16 cellular contexts compared by ENCODE assay signal in genomic region chr7:23335621-23336020, GRCh38. TPM values are rescaled to one million over a fixed set of nuclear protein-coding genes. Genes with fewer than 3 reads are reported as not detected.
DNase-seq lines count a peak whose midpoint lies in the region; ATAC-seq and TF ChIP-seq lines count a peak whose summit lies in the region.
"Had no signal": no experiment of that assay in that cellular context is flagged by ENCODE, and none has a peak within 500 bp of the region (broad histone marks: within the 10 kb centered on the region; RNA-seq: fewer than 3 reads in every experiment).

No MANE protein-coding gene starts in this region.

- DNase-seq in activated CD4-positive, alpha-beta T cell treated with anti-CD3 and anti-CD28 coated beads, Interleukin-2, amount 10 ng/mL, durations not matched to agents 24 days and 14 days, result peak; percentile 43
- DNase-seq in activated CD4-positive, alpha-beta T cell treated with anti-CD3 and anti-CD28 coated beads, Interleukin-2, amount 10 ng/mL, durations not matched to agents 7 days and 5 days, result no peak
- DNase-seq in RPMI7951 (ENCODE audit: low read depth), result peak; percentile 35
- peak; percentile 33 for DNase-seq in fibroblast of the aortic adventitia (ENCODE audit: low read depth)
- DNase-seq in upper lobe of right lung, result no peak
- DNase-seq in activated effector memory CD4-positive, alpha-beta T cell treated with anti-CD3 and anti-CD28 coated beads, Interleukin-2, amount 50 U/mL, for 16 hours, result no peak
- DNase-seq in HEK293T (ENCODE audit: extremely low spot score), result no peak
- no peak for DNase-seq in EL
- DNase-seq: activated CD8-positive, alpha-beta T cell treated with anti-CD3 and anti-CD28 coated beads, Interleukin-2, amount 10 ng/mL, durations not matched to agents 7 days and 5 days; GF-D8; NCI-H1417 treated with DMSO at 0.1 percent for 48 hours; NCI-H345; occipital lobe; stimulated activated CD4-positive, alpha-beta T cell treated with anti-CD3 and anti-CD28 coated beads, Interleukin-4, amount 100 ng/mL, for 4 hours; trophoblast cell had no signal

- H3K4me1 Mint-ChIP-seq in activated CD4-positive, alpha-beta T cell treated with anti-CD3 and anti-CD28 coated beads, Interleukin-2, amount 10 ng/mL, durations not matched to agents 24 days and 14 days, result no peaks in the 10 kb centered on the region
- no peaks in the 10 kb centered on the region for H3K4me1 Mint-ChIP-seq in activated CD4-positive, alpha-beta T cell treated with anti-CD3 and anti-CD28 coated beads, Interleukin-2, amount 10 ng/mL, durations not matched to agents 7 days and 5 days

- H3K4me3 ChIP-seq in fibroblast of the aortic adventitia (ENCODE audit: low read depth, low read length), result no peak overlapping the region
- H3K4me3 ChIP-seq in upper lobe of right lung, result no peak overlapping the region
- H3K4me3 ChIP-seq: K562 had no signal

- H3K27ac Mint-ChIP-seq in activated CD4-positive, alpha-beta T cell treated with anti-CD3 and anti-CD28 coated beads, Interleukin-2, amount 10 ng/mL, durations not matched to agents 24 days and 14 days, result no peak overlapping the region
- no peak overlapping the region for H3K27ac Mint-ChIP-seq in activated CD4-positive, alpha-beta T cell treated with anti-CD3 and anti-CD28 coated beads, Interleukin-2, amount 10 ng/mL, durations not matched to agents 7 days and 5 days
- H3K27ac Mint-ChIP-seq: activated CD8-positive, alpha-beta T cell treated with anti-CD3 and anti-CD28 coated beads, Interleukin-2, amount 10 ng/mL, durations not matched to agents 7 days and 5 days had no signal

- POLR2A ChIA-PET in activated CD4-positive, alpha-beta T cell treated with anti-CD3 and anti-CD28 coated beads, Interleukin-2, amount 10 ng/mL, durations not matched to agents 7 days and 5 days (lab: Charles Lee), result no interaction called here
- POLR2A ChIA-PET in HEK293T (lab: Yijun Ruan, JAX), result interaction anchor here (0.6 kb wide), 1 partner anchor 12 kb away, joined by 3 read pairs; no protein-coding TSS in a partner anchor

- no peaks in the 10 kb centered on the region for H3K9me3 ChIP-seq in upper lobe of right lung

- no peaks in the 10 kb centered on the region for H3K27me3 ChIP-seq in upper lobe of right lung

- H3K4me3 Mint-ChIP-seq in activated CD4-positive, alpha-beta T cell treated with anti-CD3 and anti-CD28 coated beads, Interleukin-2, amount 10 ng/mL, durations not matched to agents 24 days and 14 days, result no peak overlapping the region
- no peak overlapping the region for H3K4me3 Mint-ChIP-seq in activated CD4-positive, alpha-beta T cell treated with anti-CD3 and anti-CD28 coated beads, Interleukin-2, amount 10 ng/mL, durations not matched to agents 7 days and 5 days
- H3K4me3 Mint-ChIP-seq: activated CD8-positive, alpha-beta T cell treated with anti-CD3 and anti-CD28 coated beads, Interleukin-2, amount 10 ng/mL, durations not matched to agents 7 days and 5 days had no signal

- H3K36me3 ChIP-seq in upper lobe of right lung, result no peaks in the 10 kb centered on the region

- H3K36me3 Mint-ChIP-seq in activated CD4-positive, alpha-beta T cell treated with anti-CD3 and anti-CD28 coated beads, Interleukin-2, amount 10 ng/mL, durations not matched to agents 24 days and 14 days (ENCODE audit: low read depth), result no peaks in the 10 kb centered on the region
- H3K36me3 Mint-ChIP-seq in activated CD4-positive, alpha-beta T cell treated with anti-CD3 and anti-CD28 coated beads, Interleukin-2, amount 10 ng/mL, durations not matched to agents 7 days and 5 days (ENCODE audit: low read depth), result no peaks in the 10 kb centered on the region

- peaks cover 36% of the 10 kb centered on the region for H3K4me1 ChIP-seq in upper lobe of right lung

- peaks cover 23% of the 10 kb centered on the region for H3K27me3 Mint-ChIP-seq in activated CD4-positive, alpha-beta T cell treated with anti-CD3 and anti-CD28 coated beads, Interleukin-2, amount 10 ng/mL, durations not matched to agents 24 days and 14 days
- H3K27me3 Mint-ChIP-seq in activated CD4-positive, alpha-beta T cell treated with anti-CD3 and anti-CD28 coated beads, Interleukin-2, amount 10 ng/mL, durations not matched to agents 7 days and 5 days, result peaks cover 19% of the 10 kb centered on the region

- intact Hi-C loops in activated CD4-positive, alpha-beta T cell treated with anti-CD3 and anti-CD28 coated beads, Interleukin-2, amount 10 ng/mL, durations not matched to agents 24 days and 14 days (cut with micrococcal nuclease), result no loop called here
- intact Hi-C loops in upper lobe of right lung (cut with DNase I), result no loop called here

- ATAC-seq in upper lobe of right lung, result peak; percentile 16
- ATAC-seq: activated CD8-positive, alpha-beta T cell treated with anti-CD3 and anti-CD28 coated beads, Interleukin-2, amount 10 ng/mL, durations not matched to agents 7 days and 5 days; K562 had no signal

- no peak for TF ChIP-seq CTCF in fibroblast of the aortic adventitia (IDR thresholded peaks at IDR 0.05; ENCODE audit: insufficient read depth, low read length)
- TF ChIP-seq CTCF in upper lobe of right lung (IDR thresholded peaks at IDR 0.05), result no peak

- CTCF ChIA-PET in activated CD4-positive, alpha-beta T cell treated with anti-CD3 and anti-CD28 coated beads, Interleukin-2, amount 10 ng/mL, durations not matched to agents 7 days and 5 days (lab: Charles Lee), result interaction anchor here (1.8 kb wide), 1 partner anchor 10 kb away, joined by 4 read pairs; no protein-coding TSS in a partner anchor
- CTCF ChIA-PET in HEK293T (lab: Yijun Ruan, JAX), result interaction anchor here (0.6 kb wide), 1 partner anchor 185 kb away, joined by 8 read pairs; no protein-coding TSS in a partner anchor

- no peak overlapping the region for H3K27ac ChIP-seq in upper lobe of right lung

- H3K9me3 Mint-ChIP-seq in activated CD4-positive, alpha-beta T cell treated with anti-CD3 and anti-CD28 coated beads, Interleukin-2, amount 10 ng/mL, durations not matched to agents 24 days and 14 days, result no peaks in the 10 kb centered on the region
- no peaks in the 10 kb centered on the region for H3K9me3 Mint-ChIP-seq in activated CD4-positive, alpha-beta T cell treated with anti-CD3 and anti-CD28 coated beads, Interleukin-2, amount 10 ng/mL, durations not matched to agents 7 days and 5 days

TF ChIP-seq in HEK293T, 16 proteins besides CTCF, POLR2A, EP300 and RAD21:
- TF ChIP-seq FOXA1 (IDR thresholded peaks at IDR 0.05) (no peak), NFRKB (IDR thresholded peaks at IDR 0.05) (no peak), BHLHE40 (IDR thresholded peaks at IDR 0.05; ENCODE audit: borderline replicate concordance) (no peak), L3MBTL2 (conservative IDR thresholded peaks at IDR 0.05) (no peak), FOXM1 (IDR thresholded peaks at IDR 0.05; ENCODE audit: borderline replicate concordance) (no peak), ARNT (IDR thresholded peaks at IDR 0.05) (no peak), LEF1 (IDR thresholded peaks at IDR 0.05; ENCODE audit: borderline replicate concordance) (no peak), FOXK2 (IDR thresholded peaks at IDR 0.05) (no peak), HDGF (IDR thresholded peaks at IDR 0.05; ENCODE audit: borderline replicate concordance) (no peak), PKNOX1 (IDR thresholded peaks at IDR 0.05) (no peak)

RNA-seq across cellular contexts. Expression of gene MALSU1, which starts 36.5 kb away (rescaled TPM):
- 92.8 and 98.8 TPM in 2 replicates for total RNA-seq in activated CD4-positive, alpha-beta T cell treated with anti-CD3 and anti-CD28 coated beads, Interleukin-2, amount 10 ng/mL, durations not matched to agents 24 days and 14 days
- total RNA-seq in activated CD4-positive, alpha-beta T cell treated with anti-CD3 and anti-CD28 coated beads, Interleukin-2, amount 10 ng/mL, durations not matched to agents 7 days and 5 days, result 10 to 100 TPM; 41.1 to 47.3 TPM
- total RNA-seq in RPMI7951 (2014; rRNA removed; shearing (Covaris generic)), result 99.5 and 135 TPM in 2 replicates
- total RNA-seq in fibroblast of the aortic adventitia (ENCODE audit: low replicate concordance) (53.1 and 55.2 TPM in 2 replicates), upper lobe of right lung (42.2 TPM)

Comparison
In these comparisons a context has a peak if more than half of its experiments do, and no peak if none do; other contexts are left out.
1. DNase-seq: peak in activated CD4-positive, alpha-beta T cell treated with anti-CD3 and anti-CD28 coated beads, Interleukin-2, amount 10 ng/mL, durations not matched to agents 24 days and 14 days (single experiment), RPMI7951 (single experiment) and fibroblast of the aortic adventitia (single experiment); none in activated CD4-positive, alpha-beta T cell treated with anti-CD3 and anti-CD28 coated beads, Interleukin-2, amount 10 ng/mL, durations not matched to agents 7 days and 5 days (single experiment), upper lobe of right lung (single experiment), activated effector memory CD4-positive, alpha-beta T cell treated with anti-CD3 and anti-CD28 coated beads, Interleukin-2, amount 50 U/mL, for 16 hours (single experiment), HEK293T (single experiment) and EL (single experiment).